ENCODE assay signal across 9 cellular contexts in genomic region chr12:52280796-52281560, GRCh38. TPM values are rescaled to one million over a fixed set of nuclear protein-coding genes. Genes with fewer than 3 reads are reported as not detected.
DNase-seq lines count a peak whose midpoint lies in the region.
"Had no signal": no experiment of that assay in that cellular context is flagged by ENCODE, and none has a peak within 500 bp of the region (broad histone marks: within the 10 kb centered on the region; RNA-seq: fewer than 3 reads in every experiment).

No MANE protein-coding gene starts in this region.

- H3K9me3 Mint-ChIP-seq in activated CD4-positive, alpha-beta memory T cell treated with anti-CD3 and anti-CD28 coated beads for 36 hours: no peaks in the 10 kb centered on the region

- no peak overlapping the region for H3K4me3 Mint-ChIP-seq in activated CD4-positive, alpha-beta memory T cell treated with anti-CD3 and anti-CD28 coated beads for 36 hours

- H3K36me3 Mint-ChIP-seq in activated CD4-positive, alpha-beta memory T cell treated with anti-CD3 and anti-CD28 coated beads for 36 hours: no peaks in the 10 kb centered on the region

- H3K4me3 ChIP-seq in rectal smooth muscle tissue (ENCODE audit: low read length): no peak overlapping the region

- H3K9ac ChIP-seq in rectal smooth muscle tissue (ENCODE audit: low read length): no peak overlapping the region

- intact Hi-C loops in activated CD4-positive, alpha-beta memory T cell treated with anti-CD3 and anti-CD28 coated beads for 36 hours (cut with micrococcal nuclease): no loop called here

- in situ Hi-C loops in Caki2 (cut with HindIII; ENCODE audit: low pct_unique_long_range_greater_than_20kb, low sequenced_read_pairs): loop anchor here (5.0 kb wide), 1 partner anchor 64 kb away; no protein-coding TSS in a partner anchor
- in situ Hi-C loops in SK-MEL-5 (cut with HindIII; ENCODE audit: low pct_unique_long_range_greater_than_20kb, low sequenced_read_pairs): no loop called here

- no peak overlapping the region for H3K27ac Mint-ChIP-seq in activated CD4-positive, alpha-beta memory T cell treated with anti-CD3 and anti-CD28 coated beads for 36 hours

- peak; percentile 99 for DNase-seq in Caki2 (ENCODE audit: low read depth)
- DNase-seq in SK-MEL-5 (ENCODE audit: low read depth, low spot score): peak; percentile 94
- DNase-seq in foreskin melanocyte: peak; percentile 50
- DNase-seq in activated CD4-positive, alpha-beta memory T cell treated with anti-CD3 and anti-CD28 coated beads for 36 hours: no peak
- no peak for DNase-seq in 8988T
- DNase-seq in COLO668 (lab: John Stamatoyannopoulos, UW; ENCODE audit: unreplicated experiment): no peak
- DNase-seq in hypothalamus (lab: John Stamatoyannopoulos, UW): no peak

- H3K27me3 Mint-ChIP-seq in activated CD4-positive, alpha-beta memory T cell treated with anti-CD3 and anti-CD28 coated beads for 36 hours: peaks cover 19% of the 10 kb centered on the region

- CTCF ChIA-PET in activated CD4-positive, alpha-beta memory T cell treated with anti-CD3 and anti-CD28 coated beads for 36 hours (lab: Charles Lee): interaction anchor here (0.7 to 4.5 kb wide), 10 partner anchors 14 to 125 kb away, joined by 3 to 52 read pairs (median 6); no protein-coding TSS in a partner anchor

- peaks cover 27% of the 10 kb centered on the region for H3K4me1 ChIP-seq in rectal smooth muscle tissue (ENCODE audit: control insufficient read depth, insufficient read depth, low read length)

- H3K27me3 ChIP-seq in rectal smooth muscle tissue (ENCODE audit: control insufficient read depth, insufficient read depth, low read length): peaks cover 2% of the 10 kb centered on the region

- peak overlapping the region; percentile 97 for H3K27ac ChIP-seq in rectal smooth muscle tissue (ENCODE audit: low read depth, low read length)

- H3K4me1 Mint-ChIP-seq in activated CD4-positive, alpha-beta memory T cell treated with anti-CD3 and anti-CD28 coated beads for 36 hours (ENCODE audit: low read depth): peaks cover 9% of the 10 kb centered on the region

- H3K36me3 ChIP-seq in rectal smooth muscle tissue (ENCODE audit: control insufficient read depth, insufficient read depth, low read length): no peaks in the 10 kb centered on the region

- POLR2A ChIA-PET in activated CD4-positive, alpha-beta memory T cell treated with anti-CD3 and anti-CD28 coated beads for 36 hours (lab: Charles Lee): no interaction called here

RNA-seq across cellular contexts. Expression of gene KRT86, which starts 6.5 kb away (rescaled TPM):
- total RNA-seq in Caki2 (2014; rRNA removed; shearing (Covaris generic); ENCODE audit: low replicate concordance): 8.7 and 14.5 TPM in 2 replicates
- total RNA-seq in SK-MEL-5 (2014; rRNA removed; shearing (Covaris generic)): not detected in 2 replicates
- polyA plus RNA-seq in SK-MEL-5 (2015; cell fraction: cytosol; rRNA removed): 0.96 and 1.4 TPM in 2 replicates
- polyA plus RNA-seq in SK-MEL-5 (2015; cell fraction: nucleus; rRNA removed): not detected in 2 replicates
- total RNA-seq in activated CD4-positive, alpha-beta memory T cell treated with anti-CD3 and anti-CD28 coated beads for 36 hours: under 1 TPM; 0.10 to 0.12 TPM

RNA-seq across cellular contexts. Expression of gene KRT81, which starts 10.4 kb away (rescaled TPM):
- total RNA-seq in Caki2 (2014; rRNA removed; shearing (Covaris generic); ENCODE audit: low replicate concordance): 3.3 TPM in 1 of 2 replicates, not detected in the other
- 0.16 TPM in 1 of 2 replicates, not detected in the other for total RNA-seq in SK-MEL-5 (2014; rRNA removed; shearing (Covaris generic))
- polyA plus RNA-seq in SK-MEL-5 (2015; cell fraction: cytosol; rRNA removed): 0.28 and 0.40 TPM in 2 replicates
- polyA plus RNA-seq in SK-MEL-5 (2015; cell fraction: nucleus; rRNA removed): 0.76 TPM in 1 of 2 replicates, not detected in the other
- total RNA-seq in activated CD4-positive, alpha-beta memory T cell treated with anti-CD3 and anti-CD28 coated beads for 36 hours: not detected
- total RNA-seq: T-helper 1 cell treated with Interleukin-12 subunit alpha and Interleukin-12 subunit beta and Interleukin-4 antibody, amounts not matched to agents 30 ng/mL and 1 ng/mL, for 36 hours had no signal

RNA-seq across cellular contexts. Expression of gene KRT83, which starts 40.2 kb away (rescaled TPM):
- total RNA-seq in Caki2 (2014; rRNA removed; shearing (Covaris generic); ENCODE audit: low replicate concordance): not detected in 2 replicates
- not detected in 2 replicates for total RNA-seq in SK-MEL-5 (2014; rRNA removed; shearing (Covaris generic))
- not detected in 2 replicates for polyA plus RNA-seq in SK-MEL-5 (2015; cell fraction: cytosol; rRNA removed)
- polyA plus RNA-seq in SK-MEL-5 (2015; cell fraction: nucleus; rRNA removed): not detected in 2 replicates
- total RNA-seq in activated CD4-positive, alpha-beta memory T cell treated with anti-CD3 and anti-CD28 coated beads for 36 hours: not detected
- total RNA-seq: T-helper 1 cell treated with Interleukin-12 subunit alpha and Interleukin-12 subunit beta and Interleukin-4 antibody, amounts not matched to agents 30 ng/mL and 1 ng/mL, for 36 hours had no signal

RNA-seq across cellular contexts. Expression of gene KRT7, which starts 47.9 kb away (rescaled TPM):
- 122 and 152 TPM in 2 replicates for total RNA-seq in Caki2 (2014; rRNA removed; shearing (Covaris generic); ENCODE audit: low replicate concordance)
- not detected in 2 replicates for total RNA-seq in SK-MEL-5 (2014; rRNA removed; shearing (Covaris generic))
- 0.10 TPM in 1 of 2 replicates, not detected in the other for polyA plus RNA-seq in SK-MEL-5 (2015; cell fraction: cytosol; rRNA removed)
- not detected in 2 replicates for polyA plus RNA-seq in SK-MEL-5 (2015; cell fraction: nucleus; rRNA removed)
- total RNA-seq in activated CD4-positive, alpha-beta memory T cell treated with anti-CD3 and anti-CD28 coated beads for 36 hours: 1 to 10 TPM; 3.5 to 3.7 TPM

Comparison
In these comparisons a context has a peak if more than half of its experiments do, and no peak if none do; other contexts are left out.
1. DNase-seq: peak in Caki2 (single experiment), SK-MEL-5 (single experiment) and foreskin melanocyte (single experiment); none in activated CD4-positive, alpha-beta memory T cell treated with anti-CD3 and anti-CD28 coated beads for 36 hours (single experiment), 8988T (single experiment), COLO668 (single experiment) and hypothalamus (0 of 51).